ENCODE assay signal across 25 cellular contexts in genomic region chr9:106708147-106708838, GRCh38.
DNase-seq lines count a peak whose midpoint lies in the region; ATAC-seq and TF ChIP-seq lines count a peak whose summit lies in the region.
"Had no signal": no experiment of that assay in that cellular context is flagged by ENCODE, and none has a peak within 500 bp of the region (broad histone marks: within the 10 kb centered on the region; RNA-seq: fewer than 3 reads in every experiment).

No MANE protein-coding gene starts in this region.

- H3K4me3 ChIP-seq in SJCRH30 (0 out of 2 replicates have a peak overlapping the region, but pooled peaks have one; percentile 0), fibroblast of lung (replicated peaks in 1 of 4; ENCODE audit: control extremely low read depth in 1 of 4, insufficient read depth in 1 of 4, low read depth in 3 of 4, low read length in 4 of 4) (no peak overlapping the region), left lung (no peak overlapping the region), WERI-Rb-1 (ENCODE audit: low read depth, low read length) (no peak overlapping the region)
- H3K4me3 ChIP-seq: testis had no signal

- H3K27me3 ChIP-seq in SJCRH30: no peaks in the 10 kb centered on the region
- H3K27me3 ChIP-seq in fibroblast of lung (ENCODE audit: control insufficient read depth, insufficient read depth, low read length): no peaks in the 10 kb centered on the region
- no peaks in the 10 kb centered on the region for H3K27me3 ChIP-seq in left lung
- H3K27me3 ChIP-seq in WERI-Rb-1 (ENCODE audit: insufficient read depth, low read depth, severe bottlenecking): no peaks in the 10 kb centered on the region
- H3K27me3 ChIP-seq: testis had no signal

- H3K36me3 ChIP-seq in SJCRH30: no peaks in the 10 kb centered on the region
- H3K36me3 ChIP-seq in fibroblast of lung (ENCODE audit: control insufficient read depth, insufficient read depth, low read length): no peaks in the 10 kb centered on the region
- H3K36me3 ChIP-seq in left lung: no peaks in the 10 kb centered on the region
- no peaks in the 10 kb centered on the region for H3K36me3 ChIP-seq in WERI-Rb-1

- peak; percentile 90 for ATAC-seq in left lung
- ATAC-seq in sciatic nerve: peak; percentile 30
- ATAC-seq: naive thymus-derived CD4-positive, alpha-beta T cell; SK-N-SH treated with all-trans-retinoic acid at 6 μM for 48 hours; WTC11 had no signal

- intact Hi-C loops in left lung (cut with DNase I) (no loop called here), sciatic nerve (cut with DNase I) (no loop called here)

- no peak overlapping the region for H3K9ac ChIP-seq in fibroblast of lung (ENCODE audit: insufficient read depth, low read length)

- no peak overlapping the region for H3K4me2 ChIP-seq in fibroblast of lung (ENCODE audit: extremely low read depth, insufficient read depth, low read length)

- H4K20me1 ChIP-seq in fibroblast of lung (ENCODE audit: control insufficient read depth, extremely low read depth, insufficient read depth, low read length): no peaks in the 10 kb centered on the region

- no peaks in the 10 kb centered on the region for H3K9me3 ChIP-seq in SJCRH30 (replicated peaks)
- H3K9me3 ChIP-seq in fibroblast of lung (ENCODE audit: control insufficient read depth, insufficient read depth, low read depth, low read length): no peaks in the 10 kb centered on the region
- peaks cover 0 to 11% of the 10 kb centered on the region in 2 donors for H3K9me3 ChIP-seq in left lung
- H3K9me3 ChIP-seq in WERI-Rb-1 (ENCODE audit: severe bottlenecking): no peaks in the 10 kb centered on the region
- H3K9me3 ChIP-seq: testis had no signal

- DNase-seq in SJCRH30 (no peak), fibroblast of lung (ENCODE audit: low read depth in 2 of 2) (peak; percentile 13 to 57), left lung (no peak), sciatic nerve (ENCODE audit: low spot score) (no peak), HuH-7 (ENCODE audit: low spot score) (no peak), WERI-Rb-1 (no peak), COR-L47 (lab: John Stamatoyannopoulos, UW) (no peak)
- no peak for DNase-seq in stimulated activated CD8-positive, alpha-beta memory T cell treated with anti-CD3 and anti-CD28 coated beads, Interleukin-4, amount 100 ng/mL, for 48 hours
- DNase-seq: activated CD4-positive, alpha-beta memory T cell treated with anti-CD3 and anti-CD28 coated beads for 36 hours; activated effector memory CD4-positive, alpha-beta T cell treated with Interleukin-2 at 50 U/mL for 16 hours; activated naive CD8-positive, alpha-beta T cell treated with anti-CD3 and anti-CD28 coated beads, Interleukin-2, amount 10 ng/mL, durations not matched to agents 7 days and 5 days; cortex of kidney; foreskin fibroblast; H9; MM.1S; naive thymus-derived CD4-positive, alpha-beta T cell; NCI-H1417 treated with DMSO at 0.1 percent for 48 hours; NCI-H510A; posterior cingulate gyrus; stimulated activated CD4-positive, alpha-beta T cell treated with anti-CD3 and anti-CD28 coated beads, Interleukin-2, amount 100 ng/mL, for 48 hours; stimulated activated naive CD4-positive, alpha-beta T cell had no signal

- H3K79me2 ChIP-seq in fibroblast of lung (ENCODE audit: control insufficient read depth, insufficient read depth, low read length): no peaks in the 10 kb centered on the region

- H3K27ac ChIP-seq in SJCRH30: no peak overlapping the region
- H3K27ac ChIP-seq in fibroblast of lung (ENCODE audit: insufficient read depth, low read length): no peak overlapping the region
- no peak overlapping the region for H3K27ac ChIP-seq in left lung
- H3K27ac ChIP-seq in WERI-Rb-1: no peak overlapping the region
- H3K27ac ChIP-seq: C4-2B had no signal

- no peak for TF ChIP-seq CTCF in fibroblast of lung (conservative IDR thresholded peaks at IDR 0.05 in 1 of 2, IDR thresholded peaks at IDR 0.05 in 1 of 2; ENCODE audit: low read depth in 1 of 2, low read length in 2 of 2)
- TF ChIP-seq CTCF in left lung (IDR thresholded peaks at IDR 0.05): no peak
- TF ChIP-seq CTCF in WERI-Rb-1 (IDR thresholded peaks at IDR 0.05; ENCODE audit: low read depth, low read length): no peak

- H3K4me1 ChIP-seq in SJCRH30 (peaks cover 11% of the 10 kb centered on the region; the same call in 1 of the 2 replicates), fibroblast of lung (ENCODE audit: control insufficient read depth, extremely low read depth, insufficient read depth, low read length) (no peaks in the 10 kb centered on the region), left lung (no peaks in the 10 kb centered on the region)

- H2AFZ ChIP-seq in fibroblast of lung (ENCODE audit: low read length): no peak overlapping the region

Comparison
In these comparisons a context has a peak if more than half of its experiments do, and no peak if none do; other contexts are left out.
1. DNase-seq: peak in fibroblast of lung (2 of 2); none in SJCRH30 (0 of 2), left lung (0 of 2), sciatic nerve (single experiment), HuH-7 (single experiment), WERI-Rb-1 (single experiment), COR-L47 (single experiment) and stimulated activated CD8-positive, alpha-beta memory T cell treated with anti-CD3 and anti-CD28 coated beads, Interleukin-4, amount 100 ng/mL, for 48 hours (single experiment).